ENCODE assay signal across 17 cellular contexts in genomic region chr18:25360301-25360899, GRCh38. TPM values are rescaled to one million over a fixed set of nuclear protein-coding genes. Genes with fewer than 3 reads are reported as not detected.
"Had no signal": no experiment of that assay in that cellular context is flagged by ENCODE, and none has a peak within 500 bp of the region (broad histone marks: within the 10 kb centered on the region; RNA-seq: fewer than 3 reads in every experiment).

No MANE protein-coding gene starts in this region.

- H3K4me1 ChIP-seq: left lung, pancreas, thyroid gland, vagina had no signal

- DNase-seq: activated CD4-positive, alpha-beta T cell treated with anti-CD3 and anti-CD28 coated beads, Interleukin-2, amount 50 U/mL, for 1 hour; activated naive CD4-positive, alpha-beta T cell; aorta; dermis blood vessel endothelial cell; effector memory CD8-positive, alpha-beta T cell; kidney; left lung; mucosa of descending colon; naive thymus-derived CD8-positive, alpha-beta T cell; pancreas; stimulated activated CD4-positive, alpha-beta T cell treated with anti-CD3 and anti-CD28 coated beads, Interleukin-4, amount 100 ng/mL, for 1 hour; stimulated activated naive B cell treated with anti-CD40 and anti-IgM and Interleukin-4, amounts not matched to agents 10 μg/mL and 1 μg/mL and 100 μg/mL, for 72 hours; thyroid gland had no signal

- H3K4me3 Mint-ChIP-seq: activated T-helper 1 cell treated with anti-CD3 and anti-CD28 coated beads, Interleukin-12 subunit alpha, Interleukin-12 subunit beta, Interleukin-2, Interleukin-4 antibody, amounts not matched to agents 30 ng/mL and 10 ng/mL and 1 ng/mL, durations not matched to agents 14 hours and 24 hours and 36 hours; effector memory CD8-positive, alpha-beta T cell; naive thymus-derived CD8-positive, alpha-beta T cell; stimulated activated naive B cell treated with anti-CD40 and anti-IgM and Interleukin-4, amounts not matched to agents 10 μg/mL and 1 μg/mL and 100 μg/mL, for 72 hours had no signal

- H3K4me1 Mint-ChIP-seq: naive thymus-derived CD8-positive, alpha-beta T cell; stimulated activated naive B cell treated with anti-CD40 and anti-IgM and Interleukin-4, amounts not matched to agents 10 μg/mL and 1 μg/mL and 100 μg/mL, for 72 hours had no signal

- H3K27me3 ChIP-seq: left lung, thyroid gland, vagina had no signal

- H3K36me3 Mint-ChIP-seq: naive thymus-derived CD8-positive, alpha-beta T cell; stimulated activated naive B cell treated with anti-CD40 and anti-IgM and Interleukin-4, amounts not matched to agents 10 μg/mL and 1 μg/mL and 100 μg/mL, for 72 hours had no signal

- H3K27ac Mint-ChIP-seq: activated T-helper 1 cell treated with anti-CD3 and anti-CD28 coated beads, Interleukin-12 subunit alpha, Interleukin-12 subunit beta, Interleukin-2, Interleukin-4 antibody, amounts not matched to agents 30 ng/mL and 10 ng/mL and 1 ng/mL, durations not matched to agents 14 hours and 24 hours and 36 hours; effector memory CD8-positive, alpha-beta T cell; naive thymus-derived CD8-positive, alpha-beta T cell; stimulated activated naive B cell treated with anti-CD40 and anti-IgM and Interleukin-4, amounts not matched to agents 10 μg/mL and 1 μg/mL and 100 μg/mL, for 72 hours had no signal

- H3K9me3 Mint-ChIP-seq: activated T-helper 1 cell treated with anti-CD3 and anti-CD28 coated beads, Interleukin-12 subunit alpha, Interleukin-12 subunit beta, Interleukin-2, Interleukin-4 antibody, amounts not matched to agents 30 ng/mL and 10 ng/mL and 1 ng/mL, durations not matched to agents 14 hours and 24 hours and 36 hours; stimulated activated naive B cell treated with anti-CD40 and anti-IgM and Interleukin-4, amounts not matched to agents 10 μg/mL and 1 μg/mL and 100 μg/mL, for 72 hours had no signal

- H3K36me3 ChIP-seq: left lung, pancreas, thyroid gland, vagina had no signal

- FAIRE-seq: kidney, pancreas had no signal

- H3K9me3 ChIP-seq: left lung, mucosa of descending colon, pancreas, thyroid gland, vagina had no signal

- H3K4me3 ChIP-seq: hepatocyte, left lung, mucosa of descending colon, pancreas, thyroid gland, vagina had no signal

- H3K27ac ChIP-seq: hepatocyte, left lung, pancreas, thyroid gland, vagina had no signal

RNA-seq across cellular contexts. Expression of gene ZNF521, which starts 8.4 kb away (rescaled TPM):
- total RNA-seq: activated CD8-positive, alpha-beta memory T cell treated with anti-CD3 and anti-CD28 coated beads for 36 hours; activated T-helper 1 cell treated with anti-CD3 and anti-CD28 coated beads, Interleukin-12 subunit alpha, Interleukin-12 subunit beta, Interleukin-2, Interleukin-4 antibody, amounts not matched to agents 30 ng/mL and 10 ng/mL and 1 ng/mL, durations not matched to agents 14 hours and 24 hours and 36 hours had no signal
- polyA plus RNA-seq: naive thymus-derived CD8-positive, alpha-beta T cell had no signal
